16 cellular contexts compared by ENCODE assay signal in genomic region chr12:122942609-122943008, GRCh38. TPM values are rescaled to one million over a fixed set of nuclear protein-coding genes. Genes with fewer than 3 reads are reported as not detected.
A peak's percentile ranks its signal among the peaks of the same experiment; 100 is the strongest.
DNase-seq lines count a peak whose midpoint lies in the region; ATAC-seq and TF ChIP-seq lines count a peak whose summit lies in the region.
"Had no signal": no experiment of that assay in that cellular context is flagged by ENCODE, and none has a peak within 500 bp of the region (broad histone marks: within the 10 kb centered on the region; RNA-seq: fewer than 3 reads in every experiment).

No MANE protein-coding gene starts in this region.

- no peaks in the 10 kb centered on the region for H3K36me3 Mint-ChIP-seq in stimulated activated effector memory CD8-positive, alpha-beta T cell treated with anti-CD3 and anti-CD28 coated beads, Interleukin-12 subunit alpha, Interleukin-12 subunit beta, amount 100 ng/mL, for 72 hours
- H3K36me3 Mint-ChIP-seq: naive B cell had no signal

- H3K4me3 Mint-ChIP-seq in stimulated activated effector memory CD8-positive, alpha-beta T cell treated with anti-CD3 and anti-CD28 coated beads, Interleukin-12 subunit alpha, Interleukin-12 subunit beta, amount 100 ng/mL, for 72 hours, result no peak overlapping the region
- H3K4me3 Mint-ChIP-seq: activated naive CD4-positive, alpha-beta T cell treated with anti-CD3 and anti-CD28 coated beads, Interleukin-2, amount 50 U/mL, for 24 hours had no signal

- H3K27ac ChIP-seq in Panc1 (ENCODE audit: low read length) (peak overlapping the region; percentile 93), coronary artery (peak overlapping the region in 1 of 2 donors; percentile 15)
- H3K27ac ChIP-seq: 22Rv1 had no signal

- peak overlapping the region; percentile 46 for H3K27ac Mint-ChIP-seq in stimulated activated effector memory CD8-positive, alpha-beta T cell treated with anti-CD3 and anti-CD28 coated beads, Interleukin-12 subunit alpha, Interleukin-12 subunit beta, amount 100 ng/mL, for 72 hours
- H3K27ac Mint-ChIP-seq: activated naive CD4-positive, alpha-beta T cell treated with anti-CD3 and anti-CD28 coated beads, Interleukin-2, amount 50 U/mL, for 24 hours; naive B cell had no signal

- in situ Hi-C loops in Panc1 (cut with HindIII; ENCODE audit: low pct_unique_long_range_greater_than_20kb, low sequenced_read_pairs), result no loop called here

- intact Hi-C loops in Panc1 (cut with micrococcal nuclease; ENCODE audit: unreplicated experiment), result loop anchor here (5.0 kb wide), 1 partner anchor 45 kb away; the partner anchor contains the start of gene VPS37B

- no peaks in the 10 kb centered on the region for H3K9me3 ChIP-seq in Panc1 (ENCODE audit: control insufficient read depth, insufficient read depth, low read depth, low read length)

- ATAC-seq in Panc1, result no peak
- ATAC-seq in stimulated activated effector memory CD8-positive, alpha-beta T cell treated with anti-CD3 and anti-CD28 coated beads, Interleukin-12 subunit alpha, Interleukin-12 subunit beta, amount 100 ng/mL, for 72 hours, result no peak
- ATAC-seq: SK-N-SH treated with all-trans-retinoic acid at 6 μM for 48 hours had no signal

- CTCF ChIA-PET in Panc1 (lab: Charles Lee), result interaction anchor here (0.7 kb wide), 1 partner anchor 82 kb away, joined by 5 read pairs; no protein-coding TSS in a partner anchor

- no peak for TF ChIP-seq CTCF in Panc1 (IDR thresholded peaks at IDR 0.05)
- TF ChIP-seq CTCF in fibroblast of mammary gland (conservative IDR thresholded peaks at IDR 0.05; ENCODE audit: control insufficient read depth, insufficient read depth, low read depth, low read length), result no peak
- no peak for TF ChIP-seq CTCF in coronary artery (IDR thresholded peaks at IDR 0.05)

- POLR2A ChIA-PET in Panc1 (lab: Charles Lee), result interaction anchor here (0.6 kb wide), 4 partner anchors 35 to 442 kb away, joined by 3 to 7 read pairs (median 5); partner anchors contain the start of gene ZCCHC8

- H3K4me3 ChIP-seq in Panc1 (ENCODE audit: low read depth in 2 of 2, low read length in 2 of 2) (no peak overlapping the region), fibroblast of mammary gland (ENCODE audit: control insufficient read depth, low read depth, low read length) (no peak overlapping the region), coronary artery (no peak overlapping the region)
- H3K4me3 ChIP-seq: skin epidermis had no signal

- no TSS peak for BruUV-seq in Panc1 (replicated peaks; lab: Mats Ljungman, UMichigan)

- DNase-seq in DMS 273 (lab: John Stamatoyannopoulos, UW; ENCODE audit: unreplicated experiment) (peak; percentile 13), DMS 273 treated with DMSO at 0.1 percent for 48 hours (lab: John Stamatoyannopoulos, UW) (no peak), Panc1 (ENCODE audit: low read depth, low spot score) (no peak), fibroblast of mammary gland (ENCODE audit: low read depth) (peak; percentile 50), coronary artery (ENCODE audit: low spot score) (no peak), AG08396 (ENCODE audit: low spot score) (no peak), NCI-H1092 treated with DMSO at 0.1 percent for 48 hours (lab: John Stamatoyannopoulos, UW) (no peak)
- no peak for DNase-seq in stimulated activated effector memory CD8-positive, alpha-beta T cell treated with anti-CD3 and anti-CD28 coated beads, Interleukin-12 subunit alpha, Interleukin-12 subunit beta, amount 100 ng/mL, for 72 hours (ENCODE audit: low spot score in 2 of 2)
- DNase-seq: COR-L47, naive B cell, NCI-H1417, NCI-H774 had no signal

- H3K27me3 ChIP-seq in Panc1 (ENCODE audit: control insufficient read depth, insufficient read depth, low read length), result no peaks in the 10 kb centered on the region

- peaks cover 50% of the 10 kb centered on the region for H3K4me1 Mint-ChIP-seq in stimulated activated effector memory CD8-positive, alpha-beta T cell treated with anti-CD3 and anti-CD28 coated beads, Interleukin-12 subunit alpha, Interleukin-12 subunit beta, amount 100 ng/mL, for 72 hours

- H3K36me3 ChIP-seq in Panc1 (ENCODE audit: control insufficient read depth, insufficient read depth, low read length), result no peaks in the 10 kb centered on the region

- peaks cover 49% of the 10 kb centered on the region for H3K4me1 ChIP-seq in Panc1 (ENCODE audit: control insufficient read depth, insufficient read depth, low read length)

- no peaks in the 10 kb centered on the region for H3K9me3 Mint-ChIP-seq in stimulated activated effector memory CD8-positive, alpha-beta T cell treated with anti-CD3 and anti-CD28 coated beads, Interleukin-12 subunit alpha, Interleukin-12 subunit beta, amount 100 ng/mL, for 72 hours
- H3K9me3 Mint-ChIP-seq: activated naive CD4-positive, alpha-beta T cell treated with anti-CD3 and anti-CD28 coated beads, Interleukin-2, amount 50 U/mL, for 24 hours; naive B cell had no signal

RNA-seq across cellular contexts. Expression of gene ABCB9, which starts 23.7 kb away (rescaled TPM):
- total RNA-seq in Panc1 (2021; ENCODE audit: unreplicated experiment), result 32.7 TPM
- polyA plus RNA-seq in Panc1 (2012; ENCODE audit: insufficient read length), result 31.5 TPM

RNA-seq across cellular contexts. Expression of gene OGFOD2, which starts 32.4 kb away (rescaled TPM):
- total RNA-seq in Panc1 (2021; ENCODE audit: unreplicated experiment), result 32.0 TPM
- polyA plus RNA-seq in Panc1 (2012; ENCODE audit: insufficient read length), result 37.7 TPM

RNA-seq across cellular contexts. Expression of gene ARL6IP4, which starts 37.9 kb away (rescaled TPM):
- 184 TPM for total RNA-seq in Panc1 (2021; ENCODE audit: unreplicated experiment)
- polyA plus RNA-seq in Panc1 (2012; ENCODE audit: insufficient read length), result 324 TPM

RNA-seq across cellular contexts. Expression of gene VPS37B, which starts 46.7 kb away (rescaled TPM):
- total RNA-seq in Panc1 (2021; ENCODE audit: unreplicated experiment), result 76.7 TPM
- polyA plus RNA-seq in Panc1 (2012; ENCODE audit: insufficient read length), result 70.8 TPM

Comparison
In these comparisons a context has a peak if more than half of its experiments do, and no peak if none do; other contexts are left out.
1. DNase-seq: peak in DMS 273 (single experiment) and fibroblast of mammary gland (single experiment); none in DMS 273 treated with DMSO at 0.1 percent for 48 hours (single experiment), Panc1 (single experiment), stimulated activated effector memory CD8-positive, alpha-beta T cell treated with anti-CD3 and anti-CD28 coated beads, Interleukin-12 subunit alpha, Interleukin-12 subunit beta, amount 100 ng/mL, for 72 hours (0 of 2), coronary artery (single experiment), AG08396 (single experiment) and NCI-H1092 treated with DMSO at 0.1 percent for 48 hours (single experiment).